In the genomic region with DNA sequence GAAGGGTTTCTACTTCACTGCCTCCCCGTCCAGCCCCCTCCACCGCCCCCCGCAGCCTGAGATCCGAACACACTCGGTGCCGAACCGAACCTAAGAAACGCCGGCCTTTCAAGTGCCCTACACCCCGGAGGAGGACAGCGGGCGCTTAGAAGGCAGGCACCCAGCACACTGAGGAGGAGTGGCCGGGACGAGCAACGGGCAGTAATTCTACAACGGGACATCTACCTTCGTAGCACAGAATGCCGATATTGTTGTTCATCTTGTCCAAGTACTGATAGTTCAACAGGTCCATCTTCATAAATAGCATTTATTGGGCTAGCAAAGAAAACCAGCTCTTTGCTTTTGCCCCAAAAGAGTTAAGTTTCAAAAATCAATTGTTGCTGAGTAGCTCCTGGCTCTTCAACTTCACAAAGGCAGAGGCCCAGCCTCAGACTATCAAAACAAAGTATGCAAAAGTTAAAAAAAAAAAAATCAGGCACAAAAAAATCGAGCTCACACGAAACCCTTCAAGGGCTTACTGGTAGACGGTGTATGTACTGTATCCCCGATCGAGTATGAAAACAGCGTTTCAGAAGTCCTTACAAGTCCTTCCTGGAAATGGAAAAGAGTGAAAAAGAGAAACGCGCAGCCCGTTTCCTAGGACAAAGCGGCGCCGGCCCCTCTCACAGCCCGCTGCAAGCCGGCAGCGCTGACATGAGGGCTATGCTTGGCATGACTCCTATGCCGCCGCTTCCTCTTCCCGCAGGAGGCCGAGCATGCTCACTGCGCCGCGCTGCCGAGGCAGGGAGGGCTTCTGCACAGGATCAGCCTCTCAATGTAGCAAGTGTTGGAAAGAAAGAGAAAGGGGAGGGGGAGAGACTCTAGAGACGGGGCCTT, we compare ENCODE assay signal across 8 cellular contexts. TPM values are rescaled to one million over a fixed set of nuclear protein-coding genes. Genes with fewer than 3 reads are reported as not detected.
A peak's percentile ranks its signal among the peaks of the same experiment; 100 is the strongest.
DNase-seq lines count a peak whose midpoint lies in the region; ATAC-seq and TF ChIP-seq lines count a peak whose summit lies in the region.

A gene with protein sequence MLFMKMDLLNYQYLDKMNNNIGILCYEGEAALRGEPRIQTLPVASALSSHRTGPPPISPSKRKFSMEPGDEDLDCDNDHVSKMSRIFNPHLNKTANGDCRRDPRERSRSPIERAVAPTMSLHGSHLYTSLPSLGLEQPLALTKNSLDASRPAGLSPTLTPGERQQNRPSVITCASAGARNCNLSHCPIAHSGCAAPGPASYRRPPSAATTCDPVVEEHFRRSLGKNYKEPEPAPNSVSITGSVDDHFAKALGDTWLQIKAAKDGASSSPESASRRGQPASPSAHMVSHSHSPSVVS (minus strand): TSS at position 704 of the 876 bp plus-strand sequence. CDS start 397 bp downstream, at position 307.

- H2AFZ ChIP-seq in KMS-11 (ENCODE audit: low read depth) (peak within 1 kb of the TSS; percentile 61; the same call in 1 of the 2 replicates), neural progenitor cell (replicated peaks) (peak within 1 kb of the TSS; percentile 15)

- H3K4me2 ChIP-seq in KMS-11 (peak within 1 kb of the TSS; percentile 77), neural progenitor cell (peak within 1 kb of the TSS; percentile 93)

- H3K27ac ChIP-seq in KMS-11 (peak within 1 kb of the TSS; percentile 70), foreskin keratinocyte (peak within 1 kb of the TSS; percentile 42), neural progenitor cell (peak within 1 kb of the TSS; percentile 90), stomach smooth muscle (ENCODE audit: low read length) (peak within 1 kb of the TSS; percentile 90)

- H3K36me3 Mint-ChIP-seq in neural progenitor cell, result peaks cover 7% of the 10 kb centered on the region

- ATAC-seq in GM21737 (IDR thresholded peaks at IDR 0.05; ENCODE audit: unreplicated experiment) (peak; percentile 58), foreskin keratinocyte (peak; percentile 86)

- H3K9me3 ChIP-seq in neural progenitor cell (ENCODE audit: low read depth) (no peaks in the 10 kb centered on the region), stomach smooth muscle (ENCODE audit: control insufficient read depth in 2 of 2, low read length in 2 of 2) (no peaks in the 10 kb centered on the region)

- no peaks in the 10 kb centered on the region for H3K27me3 ChIP-seq in KMS-11 (ENCODE audit: insufficient read depth, low read depth)
- H3K27me3 ChIP-seq in foreskin keratinocyte, result no peaks in the 10 kb centered on the region
- H3K27me3 ChIP-seq in neural progenitor cell, result no peaks in the 10 kb centered on the region
- no peaks in the 10 kb centered on the region for H3K27me3 ChIP-seq in stomach smooth muscle (ENCODE audit: control insufficient read depth in 1 of 2, insufficient read depth in 2 of 2, low read length in 2 of 2)

- H3K27ac Mint-ChIP-seq in neural progenitor cell, result peak within 1 kb of the TSS; percentile 100

- peaks cover 44% of the 10 kb centered on the region for H3K4me1 Mint-ChIP-seq in neural progenitor cell

- TF ChIP-seq CTCF in KMS-11 (conservative IDR thresholded peaks at IDR 0.05; ENCODE audit: low read depth, low read length) (no peak), foreskin keratinocyte (conservative IDR thresholded peaks at IDR 0.05) (peak; percentile 61), neural progenitor cell (IDR thresholded peaks at IDR 0.05) (no peak)

- H3K36me3 ChIP-seq in KMS-11 (ENCODE audit: insufficient read depth) (no peaks in the 10 kb centered on the region), neural progenitor cell (no peaks in the 10 kb centered on the region), stomach smooth muscle (ENCODE audit: control insufficient read depth in 2 of 2, insufficient read depth in 2 of 2, low read length in 2 of 2) (no peaks in the 10 kb centered on the region)

- DNase-seq in DMS79 (lab: John Stamatoyannopoulos, UW), result peak; percentile 80
- DNase-seq in SIG-M5 treated with dmso at 0.1 percent for 504 hours (lab: John Stamatoyannopoulos, UW; ENCODE audit: unreplicated experiment), result peak; percentile 90
- DNase-seq in activated gamma-delta T cell treated with anti-CD3 and anti-CD28 coated beads, Interleukin-2, amount 50 U/mL, for 16 hours (ENCODE audit: low read depth), result peak; percentile 40
- peak; percentile 26 to 66 for DNase-seq in foreskin keratinocyte
- peak; percentile 96 for DNase-seq in neural progenitor cell (ENCODE audit: low spot score)

- peak within 1 kb of the TSS; percentile 97 for H3K4me3 Mint-ChIP-seq in neural progenitor cell

- H3F3A ChIP-seq in neural progenitor cell (ENCODE audit: low read depth), result peaks cover 40% of the 10 kb centered on the region

- no peaks in the 10 kb centered on the region for H3K4me1 ChIP-seq in KMS-11 (ENCODE audit: low read depth, poor library complexity, severe bottlenecking)
- H3K4me1 ChIP-seq in foreskin keratinocyte, result peaks cover 17% of the 10 kb centered on the region
- H3K4me1 ChIP-seq in neural progenitor cell, result peaks cover 23% of the 10 kb centered on the region
- H3K4me1 ChIP-seq in stomach smooth muscle (ENCODE audit: control insufficient read depth, insufficient read depth, low read length), result peaks cover 31% of the 10 kb centered on the region

- H3K79me2 ChIP-seq in KMS-11 (ENCODE audit: insufficient read depth, low read depth) (peaks cover 44% of the 10 kb centered on the region; the same call in 1 of the 2 replicates), neural progenitor cell (ENCODE audit: low read depth) (peaks cover 52% of the 10 kb centered on the region)

- H3K9ac ChIP-seq in KMS-11, result peak within 1 kb of the TSS; percentile 78; the same call in 1 of the 2 replicates
- peak within 1 kb of the TSS; percentile 72 for H3K9ac ChIP-seq in neural progenitor cell
- H3K9ac ChIP-seq in stomach smooth muscle (ENCODE audit: low read length in 2 of 2), result peak within 1 kb of the TSS; percentile 79 to 86

- peak within 1 kb of the TSS; percentile 55 for H3K4me3 ChIP-seq in KMS-11 (IDR thresholded peaks at IDR 0.05; ENCODE audit: insufficient read depth, low read depth, low read length)
- peak within 1 kb of the TSS; percentile 84 for H3K4me3 ChIP-seq in neural progenitor cell
- peak within 1 kb of the TSS; percentile 84 to 93 for H3K4me3 ChIP-seq in stomach smooth muscle (ENCODE audit: low read length in 2 of 2)

- no peaks in the 10 kb centered on the region for H3K9me3 Mint-ChIP-seq in neural progenitor cell

- no peaks in the 10 kb centered on the region for H4K20me1 ChIP-seq in KMS-11 (ENCODE audit: insufficient read depth)
- H4K20me1 ChIP-seq in neural progenitor cell (ENCODE audit: low read depth), result peaks cover 30% of the 10 kb centered on the region

- H3K27me3 Mint-ChIP-seq in neural progenitor cell (ENCODE audit: insufficient read depth, low read depth), result peaks cover 2% of the 10 kb centered on the region

RNA-seq across cellular contexts. Expression of the gene that starts here (rescaled TPM):
- total RNA-seq in foreskin keratinocyte, result 28.3 and 30.2 TPM in 2 replicates
- 13.6 and 14.8 TPM in 2 replicates for polyA plus RNA-seq in foreskin keratinocyte
- 82.6 and 111 TPM in 2 replicates for total RNA-seq in neural progenitor cell (ENCODE audit: low replicate concordance)

Comparison
In these comparisons a context has a peak if more than half of its experiments do, and no peak if none do; other contexts are left out.
1. Peak in every context shown above with its lines: DNase-seq, ATAC-seq, H3K4me3 ChIP-seq and H3K27ac ChIP-seq.
2. DNase-seq: peak in every context shown above with its lines; median percentile 96 in neural progenitor cell; 90 in SIG-M5 treated with dmso at 0.1 percent for 504 hours; 80 in DMS79; 46 in foreskin keratinocyte; 40 in activated gamma-delta T cell treated with anti-CD3 and anti-CD28 coated beads, Interleukin-2, amount 50 U/mL, for 16 hours.